Comparison of ENCODE assay signal across 30 cellular contexts in the genomic region with DNA sequence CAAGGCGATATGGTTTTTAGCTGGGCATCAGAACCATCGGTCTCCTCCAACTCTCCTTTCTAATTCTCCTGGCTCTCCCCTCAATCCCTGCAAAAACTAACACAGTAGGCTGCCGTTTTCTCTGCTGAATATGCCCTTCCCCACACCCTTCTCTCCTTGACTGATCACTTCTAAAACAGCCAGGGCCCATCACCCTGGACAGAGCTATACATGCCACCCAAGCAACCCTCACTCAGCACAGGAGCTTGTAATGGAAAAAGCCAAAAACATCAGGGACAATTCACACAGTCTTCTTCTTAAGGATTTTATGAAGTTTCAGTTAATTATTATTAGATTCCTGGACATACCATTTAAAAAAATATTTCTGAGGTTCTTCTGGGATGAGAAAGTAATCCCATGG.
DNase-seq lines count a peak whose midpoint lies in the region; ATAC-seq, FAIRE-seq and TF ChIP-seq lines count a peak whose summit lies in the region.
"Had no signal": no experiment of that assay in that cellular context is flagged by ENCODE, and none has a peak within 500 bp of the region (broad histone marks: within the 10 kb centered on the region; RNA-seq: fewer than 3 reads in every experiment).

No MANE protein-coding gene starts in this region.

- H3K9ac ChIP-seq in OCI-LY3 (ENCODE audit: low read length): no peak overlapping the region
- no peak overlapping the region for H3K9ac ChIP-seq in HepG2 (ENCODE audit: insufficient read depth, low read depth, low read length)

- peaks cover 13% of the 10 kb centered on the region for H3K36me3 ChIP-seq in OCI-LY3 (replicated peaks; ENCODE audit: low read depth, low read length)
- no peaks in the 10 kb centered on the region for H3K36me3 ChIP-seq in HepG2 (replicated peaks in 1 of 2; ENCODE audit: control insufficient read depth in 1 of 2, insufficient read depth in 2 of 2, low read length in 2 of 2)
- H3K36me3 ChIP-seq: BE2C, breast epithelium, colonic mucosa, HAP-1, heart left ventricle, prostate gland, SJSA1 had no signal

- H4K20me1 ChIP-seq in OCI-LY3 (ENCODE audit: insufficient read depth, low read length): no peaks in the 10 kb centered on the region
- no peaks in the 10 kb centered on the region for H4K20me1 ChIP-seq in HepG2 (ENCODE audit: insufficient read depth, low read length)

- ATAC-seq in HepG2: peak; percentile 56
- ATAC-seq in HG02885 (IDR thresholded peaks at IDR 0.05; ENCODE audit: poor library complexity, unreplicated experiment): no peak
- ATAC-seq: activated CD8-positive, alpha-beta T cell treated with anti-CD3 and anti-CD28 coated beads for 36 hours; activated T-helper 17 cell treated with anti-CD3 and anti-CD28 coated beads, Interleukin-2, amount 50 U/mL, for 72 hours; stimulated activated naive CD8-positive, alpha-beta T cell treated with anti-CD3 and anti-CD28 coated beads, Interleukin-15, amount 100 ng/mL, for 72 hours had no signal

- POLR2A ChIA-PET in HepG2 (lab: Yijun Ruan, JAX): interaction anchor here (1.0 to 1.5 kb wide), 2 partner anchors 11 to 15 kb away, joined by 3 to 6 read pairs; no protein-coding TSS in a partner anchor

- no peak overlapping the region for H3K4me3 ChIP-seq in OCI-LY3 (ENCODE audit: low read length)
- no peak overlapping the region for H3K4me3 ChIP-seq in HepG2 (replicated peaks in 1 of 3; ENCODE audit: insufficient read depth in 1 of 3, low read depth in 2 of 3, low read length in 3 of 3)
- H3K4me3 ChIP-seq in dorsolateral prefrontal cortex: no peak overlapping the region
- H3K4me3 ChIP-seq: breast epithelium, colonic mucosa, HAP-1, heart left ventricle, lung, prostate gland, SJSA1 had no signal

- in situ Hi-C loops in HepG2 (cut with HindIII; ENCODE audit: extremely low pct_ligation_motif_present, low pct_unique_long_range_greater_than_20kb): no loop called here

- H3K36me3 Mint-ChIP-seq in CD14-positive monocyte: peaks cover 22 to 41% of the 10 kb centered on the region in 2 donors
- H3K36me3 Mint-ChIP-seq in progenitor cell of endocrine pancreas (ENCODE audit: insufficient read depth): peaks cover 20% of the 10 kb centered on the region

- H3K4me1 ChIP-seq in OCI-LY3 (ENCODE audit: low read length) (peaks cover 20% of the 10 kb centered on the region), HepG2 (ENCODE audit: insufficient read depth, low read length) (peaks cover 47% of the 10 kb centered on the region)
- H3K4me1 ChIP-seq: BE2C, breast epithelium, colonic mucosa, HAP-1, prostate gland, SJSA1 had no signal

- no peaks in the 10 kb centered on the region for H3K9me3 ChIP-seq in OCI-LY3 (ENCODE audit: insufficient read depth, low read length)
- H3K9me3 ChIP-seq in HepG2 (ENCODE audit: low read length): no peaks in the 10 kb centered on the region
- H3K9me3 ChIP-seq: BE2C, breast epithelium, colonic mucosa, HAP-1, heart left ventricle, prostate gland, SJSA1 had no signal

- 67% methylated on average over 3 of the region's 3 CpGs for WGBS in HepG2 (ENCODE audit: low lambda C conversion rate)

- intact Hi-C loops in CD14-positive monocyte (cut with micrococcal nuclease) (loop anchor here in 1 of 2 donors (5.0 kb wide), 1 partner anchor 33 kb away; no protein-coding TSS in a partner anchor), HepG2 (cut with micrococcal nuclease; ENCODE audit: unreplicated experiment) (no loop called here), dorsolateral prefrontal cortex (cut with DNase I) (no loop called here)

- H3K4me3 Mint-ChIP-seq in CD14-positive monocyte (no peak overlapping the region), progenitor cell of endocrine pancreas (ENCODE audit: low read depth) (no peak overlapping the region)
- H3K4me3 Mint-ChIP-seq: activated CD8-positive, alpha-beta T cell treated with anti-CD3 and anti-CD28 coated beads for 36 hours; activated T-helper 17 cell treated with anti-CD3 and anti-CD28 coated beads, Interleukin-2, amount 50 U/mL, for 72 hours; stimulated activated naive CD8-positive, alpha-beta T cell treated with anti-CD3 and anti-CD28 coated beads, Interleukin-15, amount 100 ng/mL, for 72 hours; T-helper 1 cell treated with Interleukin-12 subunit alpha and Interleukin-12 subunit beta and Interleukin-4 antibody, amounts not matched to agents 30 μg/mL and 1 μg/mL, for 36 hours had no signal

- TF ChIP-seq CTCF in CD14-positive monocyte (IDR thresholded peaks at IDR 0.05) (no peak), OCI-LY3 (IDR thresholded peaks at IDR 0.05; ENCODE audit: low read depth, low read length) (no peak), HepG2 (CRISPR knock-in tag; IDR thresholded peaks at IDR 0.05) (no peak), progenitor cell of endocrine pancreas (IDR thresholded peaks at IDR 0.05; ENCODE audit: unreplicated experiment) (no peak), dorsolateral prefrontal cortex (IDR thresholded peaks at IDR 0.05 in 54 of 56, conservative IDR thresholded peaks at IDR 0.05 in 2 of 56; ENCODE audit: low read depth in 1 of 56, partially characterized antibody in 56 of 56) (no peak)

- H3K27ac ChIP-seq in OCI-LY3 (ENCODE audit: low read length) (no peak overlapping the region), HepG2 (ENCODE audit: extremely low read length, insufficient read depth, low read length) (peak overlapping the region; percentile 32), dorsolateral prefrontal cortex (no peak overlapping the region)
- H3K27ac ChIP-seq: breast epithelium, colonic mucosa, prostate gland, SJSA1 had no signal

- H2AFZ ChIP-seq in OCI-LY3 (ENCODE audit: low read depth, low read length): no peak overlapping the region
- no peak overlapping the region for H2AFZ ChIP-seq in HepG2 (ENCODE audit: low read length)

- H3K27me3 ChIP-seq in OCI-LY3 (ENCODE audit: low read depth, low read length): no peaks in the 10 kb centered on the region
- H3K27me3 ChIP-seq in HepG2 (ENCODE audit: control insufficient read depth in 1 of 2, insufficient read depth in 2 of 2, low read length in 2 of 2): no peaks in the 10 kb centered on the region
- H3K27me3 ChIP-seq in dorsolateral prefrontal cortex: no peaks in the 10 kb centered on the region
- H3K27me3 ChIP-seq: BE2C, breast epithelium, colonic mucosa, heart left ventricle, SJSA1 had no signal

- no peak for FAIRE-seq in HepG2 (lab: Jason Lieb, UNC)
- FAIRE-seq: RCC 7860 had no signal

- peak overlapping the region; percentile 42; the same call in 1 of the 2 replicates for H3K4me2 ChIP-seq in OCI-LY3 (ENCODE audit: low read length)
- H3K4me2 ChIP-seq in HepG2 (ENCODE audit: low read depth, low read length): peak overlapping the region; percentile 63

- no peak for TF ChIP-seq POLR2A in HepG2 (IDR thresholded peaks at IDR 0.05; ENCODE audit: insufficient read depth in 1 of 2, low read depth in 2 of 2, low read length in 2 of 2)

- H3K4me1 Mint-ChIP-seq in CD14-positive monocyte (peaks cover 76% of the 10 kb centered on the region), progenitor cell of endocrine pancreas (ENCODE audit: low read depth) (peaks cover 8% of the 10 kb centered on the region)
- H3K4me1 Mint-ChIP-seq: activated T-helper 17 cell treated with anti-CD3 and anti-CD28 coated beads, Interleukin-2, amount 50 U/mL, for 72 hours had no signal

- no peak for TF ChIP-seq RAD21 in HepG2 (CRISPR knock-in tag; IDR thresholded peaks at IDR 0.05)

- H3K9me3 Mint-ChIP-seq in CD14-positive monocyte (peaks cover 0 to 5% (median 0%) of the 10 kb centered on the region in 7 donors), progenitor cell of endocrine pancreas (ENCODE audit: low read depth) (peaks cover 5% of the 10 kb centered on the region)
- H3K9me3 Mint-ChIP-seq: activated CD8-positive, alpha-beta T cell treated with anti-CD3 and anti-CD28 coated beads for 36 hours; activated T-helper 17 cell treated with anti-CD3 and anti-CD28 coated beads, Interleukin-2, amount 50 U/mL, for 72 hours had no signal

- H3K27ac Mint-ChIP-seq in CD14-positive monocyte (peak overlapping the region; percentile 93 to 98 (median 96)), progenitor cell of endocrine pancreas (peak overlapping the region; percentile 44)
- H3K27ac Mint-ChIP-seq: activated CD8-positive, alpha-beta T cell treated with anti-CD3 and anti-CD28 coated beads for 36 hours; activated T-helper 17 cell treated with anti-CD3 and anti-CD28 coated beads, Interleukin-2, amount 50 U/mL, for 72 hours; stimulated activated naive CD8-positive, alpha-beta T cell treated with anti-CD3 and anti-CD28 coated beads, Interleukin-15, amount 100 ng/mL, for 72 hours; T-helper 1 cell treated with Interleukin-12 subunit alpha and Interleukin-12 subunit beta and Interleukin-4 antibody, amounts not matched to agents 30 μg/mL and 1 μg/mL, for 36 hours had no signal

- no peak for TF ChIP-seq EP300 in HepG2 (IDR thresholded peaks at IDR 0.05; ENCODE audit: low read depth in 2 of 2, low read length in 2 of 2)
- no peak for TF ChIP-seq EP300 in HepG2 (CRISPR knock-in tag; IDR thresholded peaks at IDR 0.05; ENCODE audit: borderline replicate concordance)

- CTCF ChIA-PET in HepG2 (lab: Yijun Ruan, JAX; ENCODE audit: low intra/inter-chr PET ratio, low total read pairs): no interaction called here

- H3K27me3 Mint-ChIP-seq in CD14-positive monocyte (ENCODE audit: low read depth in 3 of 3): peaks cover 0 to 4% (median 2%) of the 10 kb centered on the region in 3 donors
- H3K27me3 Mint-ChIP-seq in progenitor cell of endocrine pancreas: no peaks in the 10 kb centered on the region
- H3K27me3 Mint-ChIP-seq: activated CD8-positive, alpha-beta T cell treated with anti-CD3 and anti-CD28 coated beads for 36 hours; activated T-helper 17 cell treated with anti-CD3 and anti-CD28 coated beads, Interleukin-2, amount 50 U/mL, for 72 hours; stimulated activated naive CD8-positive, alpha-beta T cell treated with anti-CD3 and anti-CD28 coated beads, Interleukin-15, amount 100 ng/mL, for 72 hours had no signal

- H3K79me2 ChIP-seq in OCI-LY3 (ENCODE audit: low read length) (peaks cover 10% of the 10 kb centered on the region), HepG2 (ENCODE audit: insufficient read depth, low read length) (no peaks in the 10 kb centered on the region)

- BruUV-seq in HepG2 (replicated peaks; lab: Mats Ljungman, UMichigan): no TSS peak

- DNase-seq in CD14-positive monocyte (ENCODE audit: low spot score): no peak
- DNase-seq in HepG2 (ENCODE audit: low spot score): no peak
- DNase-seq in progenitor cell of endocrine pancreas (ENCODE audit: low spot score, unreplicated experiment): no peak
- DNase-seq in NCI-H524 (lab: John Stamatoyannopoulos, UW): no peak
- DNase-seq in dorsolateral prefrontal cortex: no peak
- DNase-seq: activated CD4-positive, alpha-beta T cell treated with anti-CD3 and anti-CD28 coated beads for 1 hour; activated CD8-positive, alpha-beta T cell treated with anti-CD3 and anti-CD28 coated beads for 36 hours; activated naive CD4-positive, alpha-beta T cell treated with anti-CD3 and anti-CD28 coated beads, Interleukin-2, amount 50 U/mL, for 16 hours; amniotic stem cell; BE2C; colonic mucosa; COR-L47; effector memory CD4-positive, alpha-beta T cell; GDM1; heart left ventricle; NCI-H1092; NCI-H187; NCI-H2171; NCI-H526 treated with DMSO at 0.1 percent for 48 hours; stimulated activated naive CD8-positive, alpha-beta T cell treated with anti-CD3 and anti-CD28 coated beads, Interleukin-15, amount 100 ng/mL, for 72 hours had no signal

TF ChIP-seq in HepG2, 621 proteins besides CTCF, POLR2A, EP300 and RAD21 (continues in another document):
- TF ChIP-seq SAP130 (CRISPR knock-in tag; IDR thresholded peaks at IDR 0.05; ENCODE audit: low read depth): no peak
- no peak for TF ChIP-seq ZNF557 (CRISPR knock-in tag; IDR thresholded peaks at IDR 0.05)
